1 cellular context compared by ENCODE assay signal in genomic region chr20:17568972-17569471, GRCh38.
TF ChIP-seq lines count a peak whose summit lies in the region.

No MANE protein-coding gene starts in this region.

TF ChIP-seq in endothelial cell of umbilical vein, 7 proteins besides CTCF, POLR2A, EP300 and RAD21 (continued from another document):
- peak; percentile 57 for TF ChIP-seq MAX (IDR thresholded peaks at IDR 0.05; ENCODE audit: insufficient read depth, insufficient read length)
